8 cellular contexts compared by ENCODE assay signal in genomic region chr15:29323557-29323956, GRCh38.
"Had no signal": no experiment of that assay in that cellular context is flagged by ENCODE, and none has a peak within 500 bp of the region (broad histone marks: within the 10 kb centered on the region; RNA-seq: fewer than 3 reads in every experiment).

No MANE protein-coding gene starts in this region.

- H3K4me3 Mint-ChIP-seq: H9 had no signal

- H3K27ac Mint-ChIP-seq: H9, IgD-negative memory B cell had no signal

- H3K4me3 ChIP-seq: GM23248 had no signal

- H2AFZ ChIP-seq: GM23248 had no signal

- H3K27ac ChIP-seq: GM23248, HL-60, KMS-11 had no signal

- H3K9ac ChIP-seq: GM23248, KMS-11 had no signal

- H3K27me3 Mint-ChIP-seq: IgD-negative memory B cell had no signal

- ATAC-seq: HepG2 had no signal

- DNase-seq: GM23248, H9, HCEC 1CT, KBM-7 had no signal

- H3K4me2 ChIP-seq: KMS-11 had no signal
